Comparison of ENCODE assay signal across 14 cellular contexts in the genomic region with DNA sequence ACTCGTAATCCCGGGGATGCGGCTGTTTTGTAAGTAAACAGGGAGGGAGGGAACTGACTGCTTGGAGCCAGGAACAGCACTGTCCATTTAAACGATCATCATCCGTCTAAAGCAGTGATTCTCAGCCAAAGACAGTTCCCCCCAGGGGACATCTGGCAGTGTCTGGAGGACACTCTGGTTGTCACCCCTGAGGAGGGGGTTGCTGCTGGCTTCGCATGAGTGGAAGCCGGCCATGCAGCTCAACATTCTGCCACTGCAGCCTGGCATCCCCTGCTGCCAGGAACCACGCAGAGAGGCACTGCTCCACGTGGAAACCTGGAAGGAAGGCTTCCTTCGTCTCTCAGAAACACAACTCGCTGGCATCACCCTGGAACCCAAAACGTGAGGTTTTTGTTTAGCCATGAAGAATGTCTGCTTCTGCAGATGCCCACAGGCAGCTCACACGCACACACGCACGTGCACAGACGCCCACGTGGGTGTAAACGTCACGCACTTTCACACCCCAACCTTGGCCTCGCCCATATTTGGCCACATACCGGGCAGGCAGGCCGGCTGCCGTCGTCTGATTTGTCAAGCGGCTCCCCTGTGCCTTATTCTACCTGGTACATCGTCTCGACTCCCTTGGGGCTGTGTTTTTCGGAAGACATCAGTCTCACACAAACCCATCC.
"Had no signal": no experiment of that assay in that cellular context is flagged by ENCODE, and none has a peak within 500 bp of the region (broad histone marks: within the 10 kb centered on the region; RNA-seq: fewer than 3 reads in every experiment).

No MANE protein-coding gene starts in this region.

- H3K4me1 ChIP-seq: pancreas, SJSA1, suprapubic skin had no signal

- H3K4me1 Mint-ChIP-seq: activated naive CD4-positive, alpha-beta T cell treated with anti-CD3 and anti-CD28 coated beads, Interleukin-2, amount 10 ng/mL, durations not matched to agents 7 days and 5 days had no signal

- H3K27me3 ChIP-seq: pancreas, SJSA1 had no signal

- H3K4me3 ChIP-seq: pancreas, SJSA1, suprapubic skin had no signal

- H3K27ac Mint-ChIP-seq: activated naive CD4-positive, alpha-beta T cell treated with anti-CD3 and anti-CD28 coated beads, Interleukin-2, amount 10 ng/mL, durations not matched to agents 7 days and 5 days had no signal

- ATAC-seq: activated CD4-positive, CD25-positive, alpha-beta regulatory T cell treated with anti-CD3 and anti-CD28 coated beads, Interleukin-2, amount 50 U/mL, for 24 hours; esophagus mucosa; pancreas; stimulated activated naive CD8-positive, alpha-beta T cell treated with anti-CD3 and anti-CD28 coated beads, Interleukin-15, Interleukin-2, amounts not matched to agents 100 U/mL and 50 U/mL, for 24 hours had no signal

- H3K4me3 Mint-ChIP-seq: activated naive CD4-positive, alpha-beta T cell treated with anti-CD3 and anti-CD28 coated beads, Interleukin-2, amount 10 ng/mL, durations not matched to agents 7 days and 5 days; nephron had no signal

- H3K27ac ChIP-seq: pancreas, SJSA1, suprapubic skin had no signal

- H3K27me3 Mint-ChIP-seq: activated naive CD4-positive, alpha-beta T cell treated with anti-CD3 and anti-CD28 coated beads, Interleukin-2, amount 10 ng/mL, durations not matched to agents 7 days and 5 days had no signal

- DNase-seq: activated naive CD4-positive, alpha-beta T cell treated with anti-CD3 and anti-CD28 coated beads, Interleukin-2, amount 10 ng/mL, durations not matched to agents 7 days and 5 days; activated T-cell treated with anti-CD3 and anti-CD28 coated beads for 4 hours; mesenchymal stem cell; pancreas; small intestine; stimulated activated CD4-positive, alpha-beta T cell treated with anti-CD3 and anti-CD28 coated beads, Interleukin-4, amount 100 ng/mL, for 4 hours; stimulated activated CD8-positive, alpha-beta memory T cell treated with anti-CD3 and anti-CD28 coated beads, Interleukin-4, amount 100 ng/mL, for 48 hours; stimulated activated naive CD8-positive, alpha-beta T cell treated with anti-CD3 and anti-CD28 coated beads, Interleukin-15, Interleukin-2, amounts not matched to agents 100 U/mL and 50 U/mL, for 24 hours; trophoblast cell had no signal

- H3K36me3 ChIP-seq: pancreas, SJSA1, suprapubic skin had no signal

- H3K9me3 ChIP-seq: pancreas had no signal
